16 cellular contexts compared by ENCODE assay signal in genomic region chr4:123037809-123038208, GRCh38.
DNase-seq lines count a peak whose midpoint lies in the region; ATAC-seq, FAIRE-seq and TF ChIP-seq lines count a peak whose summit lies in the region.
"Had no signal": no experiment of that assay in that cellular context is flagged by ENCODE, and none has a peak within 500 bp of the region (broad histone marks: within the 10 kb centered on the region; RNA-seq: fewer than 3 reads in every experiment).

No MANE protein-coding gene starts in this region.

- H3K36me3 ChIP-seq in smooth muscle cell (ENCODE audit: low read depth): peaks cover 11% of the 10 kb centered on the region
- H3K36me3 ChIP-seq: suprapubic skin had no signal

- TF ChIP-seq CTCF in fibroblast of villous mesenchyme (IDR thresholded peaks at IDR 0.05; ENCODE audit: insufficient read depth, low read depth, low read length): no peak
- TF ChIP-seq CTCF in smooth muscle cell (IDR thresholded peaks at IDR 0.05; ENCODE audit: borderline replicate concordance, insufficient read depth, poor library complexity, severe bottlenecking): no peak

- DNase-seq in GM12892 (ENCODE audit: insufficient read length): no peak
- peak; percentile 43 for DNase-seq in fibroblast of villous mesenchyme (ENCODE audit: low read depth)
- DNase-seq in smooth muscle cell (lab: John Stamatoyannopoulos, UW; ENCODE audit: unreplicated experiment): no peak
- no peak for DNase-seq in DMS79 (lab: John Stamatoyannopoulos, UW)
- DNase-seq in NCI-H2029 (lab: John Stamatoyannopoulos, UW): no peak
- no peak for DNase-seq in NK-92 treated with Interleukin-12 subunit alpha and Interleukin-12 subunit beta, amount 100 ng/mL, for 24 hours (lab: John Stamatoyannopoulos, UW)
- DNase-seq: activated CD8-positive, alpha-beta T cell treated with anti-CD3 and anti-CD28 coated beads for 36 hours; anterior cingulate cortex; CD4-positive, alpha-beta T cell; kidney; mucosa of descending colon; NCI-H1105; NCI-H345 had no signal

- H3K9ac ChIP-seq in smooth muscle cell (ENCODE audit: low read depth): no peak overlapping the region

- H3K79me2 ChIP-seq in smooth muscle cell (ENCODE audit: low read depth): no peaks in the 10 kb centered on the region

- 26% methylated on average over 1 of the region's 1 CpG for WGBS in smooth muscle cell (ENCODE audit: low lambda C conversion rate)

- H3F3A ChIP-seq in smooth muscle cell (ENCODE audit: low read depth): no peaks in the 10 kb centered on the region

- no peak overlapping the region for H3K27ac ChIP-seq in smooth muscle cell (ENCODE audit: low read depth)
- H3K27ac ChIP-seq: suprapubic skin had no signal

- peak; percentile 72 for FAIRE-seq in GM12892 (lab: Jason Lieb, UNC)
- FAIRE-seq: GM12878, kidney had no signal

- ATAC-seq in SK-N-SH treated with all-trans-retinoic acid at 6 μM for 48 hours: peak; percentile 90
- ATAC-seq: activated CD8-positive, alpha-beta T cell treated with anti-CD3 and anti-CD28 coated beads for 36 hours; GM12878; mucosa of descending colon had no signal

- no peak overlapping the region for H2AFZ ChIP-seq in smooth muscle cell (ENCODE audit: low read depth)

- H3K4me2 ChIP-seq in smooth muscle cell: peak overlapping the region; percentile 20

- H3K27me3 ChIP-seq in smooth muscle cell (ENCODE audit: low read depth): no peaks in the 10 kb centered on the region
- H3K27me3 ChIP-seq: suprapubic skin had no signal

- H3K9me3 ChIP-seq in smooth muscle cell (replicated peaks; ENCODE audit: low read depth): peaks cover 2% of the 10 kb centered on the region

- H3K4me3 ChIP-seq in fibroblast of villous mesenchyme (ENCODE audit: low read depth, low read length): no peak overlapping the region
- H3K4me3 ChIP-seq in smooth muscle cell: no peak overlapping the region
- H3K4me3 ChIP-seq: GM12878, mucosa of descending colon, suprapubic skin had no signal

- no peak for TF ChIP-seq POLR2A in GM12892 (IDR thresholded peaks at IDR 0.05; ENCODE audit: low read depth, low read length)

- H4K20me1 ChIP-seq in smooth muscle cell (ENCODE audit: low read depth): no peaks in the 10 kb centered on the region

- H3K4me1 ChIP-seq in smooth muscle cell (ENCODE audit: low read depth): no peaks in the 10 kb centered on the region

TF ChIP-seq in SK-N-SH treated with all-trans-retinoic acid at 6 μM for 48 hours, 23 proteins besides CTCF, POLR2A, EP300 and RAD21:
- no peak for TF ChIP-seq OSR1 (CRISPR knock-in tag; IDR thresholded peaks at IDR 0.05)
TF ChIP-seq in SK-N-SH treated with all-trans-retinoic acid at 6 μM for 48 hours: peak in this region for 0.
